In the genomic region with DNA sequence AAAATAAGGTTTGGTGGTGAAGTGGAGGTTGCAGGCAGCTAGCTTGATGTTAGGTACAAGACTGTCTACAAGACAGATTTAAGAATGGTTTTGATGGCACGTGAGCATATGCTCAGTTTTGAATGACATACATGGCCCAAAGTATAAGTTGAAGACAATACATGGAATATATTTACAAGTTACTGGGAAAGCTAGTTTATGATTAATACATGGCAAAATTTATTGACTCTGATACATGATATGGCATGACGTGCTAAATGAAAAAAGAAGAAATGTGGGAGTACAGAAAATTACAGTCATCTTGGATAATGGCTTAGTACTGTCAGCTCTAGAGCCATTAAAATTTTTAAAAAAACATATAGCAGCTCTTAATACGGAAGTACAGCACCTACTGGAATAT, we compare ENCODE assay signal across 1 cellular context.
TF ChIP-seq lines count a peak whose summit lies in the region.

No MANE protein-coding gene starts in this region.

TF ChIP-seq in A549, 52 proteins besides CTCF, POLR2A, EP300 and RAD21:
- TF ChIP-seq KDM5A (IDR thresholded peaks at IDR 0.05) (no peak), HEYL (CRISPR knock-in tag; IDR thresholded peaks at IDR 0.05) (no peak), SMC3 (IDR thresholded peaks at IDR 0.05) (no peak), NFE2L2 (conservative IDR thresholded peaks at IDR 0.05; ENCODE audit: low read length) (no peak), MAZ (IDR thresholded peaks at IDR 0.05; ENCODE audit: borderline replicate concordance, low read depth, low read length) (no peak)
